In genomic region chr19:7857727-7858701, GRCh38 we compare ENCODE assay signal across 12 cellular contexts. TPM values are rescaled to one million over a fixed set of nuclear protein-coding genes. Genes with fewer than 3 reads are reported as not detected.
DNase-seq lines count a peak whose midpoint lies in the region; ATAC-seq lines count a peak whose summit lies in the region.
"Had no signal": no experiment of that assay in that cellular context is flagged by ENCODE, and none has a peak within 500 bp of the region (broad histone marks: within the 10 kb centered on the region; RNA-seq: fewer than 3 reads in every experiment).

No MANE protein-coding gene starts in this region.

- intact Hi-C loops in left colon (cut with DNase I, micrococcal nuclease): no loop called here

- no peak overlapping the region for H3K4me3 Mint-ChIP-seq in T-helper 17 cell
- no peak overlapping the region for H3K4me3 Mint-ChIP-seq in activated T-helper 17 cell treated with anti-CD3 and anti-CD28 coated beads, Interleukin-2, amount 50 U/mL, for 72 hours

- no peak overlapping the region for H3K4me3 ChIP-seq in HAP-1
- H3K4me3 ChIP-seq: cardiac muscle cell, SJSA1 had no signal

- in situ Hi-C loops in HAP-1 (cut with MboI; ENCODE audit: low sequenced_read_pairs): no loop called here

- H3K27ac Mint-ChIP-seq in T-helper 17 cell: no peak overlapping the region
- no peak overlapping the region for H3K27ac Mint-ChIP-seq in activated T-helper 17 cell treated with anti-CD3 and anti-CD28 coated beads, Interleukin-2, amount 50 U/mL, for 72 hours

- ATAC-seq in T-helper 17 cell (peak; percentile 31), left colon (peak; percentile 19), HG02884 (IDR thresholded peaks at IDR 0.05; ENCODE audit: unreplicated experiment) (no peak), GM18870 (IDR thresholded peaks at IDR 0.05; ENCODE audit: unreplicated experiment) (no peak)
- ATAC-seq in activated T-helper 17 cell treated with anti-CD3 and anti-CD28 coated beads, Interleukin-2, amount 50 U/mL, for 72 hours (replicated peaks): no peak
- ATAC-seq: activated CD4-positive, CD25-positive, alpha-beta regulatory T cell treated with anti-CD3 and anti-CD28 coated beads, Interleukin-2, amount 50 U/mL, for 24 hours had no signal

- peaks cover 5% of the 10 kb centered on the region for H3K27me3 Mint-ChIP-seq in T-helper 17 cell
- no peaks in the 10 kb centered on the region for H3K27me3 Mint-ChIP-seq in activated T-helper 17 cell treated with anti-CD3 and anti-CD28 coated beads, Interleukin-2, amount 50 U/mL, for 72 hours

- H3K4me1 ChIP-seq in HAP-1: peaks cover 4% of the 10 kb centered on the region; the same call in 1 of the 2 replicates
- H3K4me1 ChIP-seq: SJSA1 had no signal

- H3K27me3 ChIP-seq in HAP-1 (ENCODE audit: low read depth): no peaks in the 10 kb centered on the region
- H3K27me3 ChIP-seq: SJSA1 had no signal

- no peaks in the 10 kb centered on the region for H3K36me3 ChIP-seq in HAP-1 (replicated peaks)
- H3K36me3 ChIP-seq: cardiac muscle cell, SJSA1 had no signal

- DNase-seq in DMS153 (lab: John Stamatoyannopoulos, UW) (peak; percentile 75), NAMALWA (ENCODE audit: low spot score) (peak; percentile 67), T-helper 17 cell (no peak), left colon (no peak), HAP-1 (ENCODE audit: low spot score in 2 of 2) (no peak)
- DNase-seq: IMR-90 had no signal

- H3K36me3 Mint-ChIP-seq in T-helper 17 cell (ENCODE audit: low read depth): no peaks in the 10 kb centered on the region
- no peaks in the 10 kb centered on the region for H3K36me3 Mint-ChIP-seq in activated T-helper 17 cell treated with anti-CD3 and anti-CD28 coated beads, Interleukin-2, amount 50 U/mL, for 72 hours (ENCODE audit: low read depth)

- no peaks in the 10 kb centered on the region for H3K9me3 Mint-ChIP-seq in activated T-helper 17 cell treated with anti-CD3 and anti-CD28 coated beads, Interleukin-2, amount 50 U/mL, for 72 hours

- H3K9me3 ChIP-seq in T-helper 17 cell (ENCODE audit: control insufficient read depth, low read length, poor library complexity, severe bottlenecking) (no peaks in the 10 kb centered on the region), HAP-1 (no peaks in the 10 kb centered on the region)
- H3K9me3 ChIP-seq: SJSA1 had no signal

- peaks cover 5% of the 10 kb centered on the region for H3K4me1 Mint-ChIP-seq in T-helper 17 cell
- H3K4me1 Mint-ChIP-seq in activated T-helper 17 cell treated with anti-CD3 and anti-CD28 coated beads, Interleukin-2, amount 50 U/mL, for 72 hours: no peaks in the 10 kb centered on the region

RNA-seq across cellular contexts. Expression of gene PRR36, which starts 16.2 kb away (rescaled TPM):
- total RNA-seq in T-helper 17 cell: under 1 TPM; 0.37 to 0.63 TPM
- total RNA-seq in left colon: under 1 TPM; 0.22 to 0.46 TPM
- total RNA-seq in activated T-helper 17 cell treated with anti-CD3 and anti-CD28 coated beads, Interleukin-2, amount 50 U/mL, for 72 hours: under 1 TPM; 0.19 to 0.21 TPM
- total RNA-seq: IMR-90, SJSA1 had no signal

RNA-seq across cellular contexts. Expression of gene EVI5L, which starts 28.0 kb away (rescaled TPM):
- total RNA-seq in T-helper 17 cell: 10 to 100 TPM in 1 of 2 donors, 1 to 10 TPM in 1; 9.3 to 10.1 TPM
- 10 to 100 TPM; 10.5 to 13.1 TPM for total RNA-seq in left colon
- total RNA-seq in activated T-helper 17 cell treated with anti-CD3 and anti-CD28 coated beads, Interleukin-2, amount 50 U/mL, for 72 hours: 1 to 10 TPM; 3.6 to 4.5 TPM

RNA-seq across cellular contexts. Expression of gene LRRC8E, which starts 30.3 kb away (rescaled TPM):
- total RNA-seq in T-helper 17 cell (not detected), left colon (1 to 10 TPM; 2.7 to 3.1 TPM)
- total RNA-seq in activated T-helper 17 cell treated with anti-CD3 and anti-CD28 coated beads, Interleukin-2, amount 50 U/mL, for 72 hours: not detected

RNA-seq across cellular contexts. Expression of gene MAP2K7, which starts 45.7 kb away (rescaled TPM):
- total RNA-seq in T-helper 17 cell (100 to 1,000 TPM; 104 to 107 TPM), left colon (10 to 100 TPM; 27.0 to 29.2 TPM)
- 10 to 100 TPM; 39.0 to 46.3 TPM for total RNA-seq in activated T-helper 17 cell treated with anti-CD3 and anti-CD28 coated beads, Interleukin-2, amount 50 U/mL, for 72 hours

RNA-seq across cellular contexts. Expression of gene TGFBR3L, which starts 56.6 kb away (rescaled TPM):
- total RNA-seq in T-helper 17 cell: 1 to 10 TPM; 1.4 to 1.7 TPM
- under 1 TPM in 1 of 2 donors, not detected in 1; 0.53 TPM for total RNA-seq in left colon
- 1 to 10 TPM; 3.7 to 7.6 TPM for total RNA-seq in activated T-helper 17 cell treated with anti-CD3 and anti-CD28 coated beads, Interleukin-2, amount 50 U/mL, for 72 hours
- total RNA-seq: IMR-90, SJSA1 had no signal

Comparison
In these comparisons a context has a peak if more than half of its experiments do, and no peak if none do; other contexts are left out.
1. DNase-seq: peak in DMS153 (single experiment) and NAMALWA (single experiment); none in T-helper 17 cell (0 of 3), left colon (0 of 2) and HAP-1 (0 of 2).
2. ATAC-seq: peak in T-helper 17 cell (single experiment) and left colon (single experiment); none in activated T-helper 17 cell treated with anti-CD3 and anti-CD28 coated beads, Interleukin-2, amount 50 U/mL, for 72 hours (single experiment), HG02884 (single experiment) and GM18870 (single experiment).